19 cellular contexts compared by ENCODE assay signal in genomic region chr1:57797084-57797483, GRCh38.
DNase-seq lines count a peak whose midpoint lies in the region; ATAC-seq, FAIRE-seq and TF ChIP-seq lines count a peak whose summit lies in the region.
"Had no signal": no experiment of that assay in that cellular context is flagged by ENCODE, and none has a peak within 500 bp of the region (broad histone marks: within the 10 kb centered on the region; RNA-seq: fewer than 3 reads in every experiment).

No MANE protein-coding gene starts in this region.

- no peak for TF ChIP-seq EP300 in HepG2 (IDR thresholded peaks at IDR 0.05; ENCODE audit: low read depth in 2 of 2, low read length in 2 of 2)
- no peak for TF ChIP-seq EP300 in HepG2 (CRISPR knock-in tag; IDR thresholded peaks at IDR 0.05; ENCODE audit: borderline replicate concordance)

- no peak overlapping the region for H2BK12ac ChIP-seq in neuronal stem cell (ENCODE audit: low read length)

- FAIRE-seq in HepG2 (lab: Jason Lieb, UNC): no peak
- FAIRE-seq: A549, G401.6, GM12891, H54, HTR-8/SVneo had no signal

- H2AK5ac ChIP-seq in neuronal stem cell (ENCODE audit: low read depth, low read length): no peak overlapping the region

- H3K4me1 ChIP-seq in mammary epithelial cell (ENCODE audit: insufficient read depth, low read length) (peaks cover 6% of the 10 kb centered on the region), breast epithelium (no peaks in the 10 kb centered on the region), neuronal stem cell (ENCODE audit: control insufficient read depth in 2 of 2, insufficient read depth in 1 of 2, low read depth in 1 of 2, low read length in 2 of 2) (peaks cover 0 to 3% of the 10 kb centered on the region in 2 donors), HepG2 (ENCODE audit: insufficient read depth, low read length) (no peaks in the 10 kb centered on the region)
- H3K4me1 ChIP-seq: A549, Caco-2 had no signal

- no peak for DNase-seq in mammary epithelial cell
- DNase-seq in breast epithelium (ENCODE audit: low spot score in 2 of 2): no peak
- peak; percentile 56 for DNase-seq in NCI-H82 treated with DMSO at 0.1 percent for 48 hours (lab: John Stamatoyannopoulos, UW; ENCODE audit: unreplicated experiment)
- DNase-seq in WERI-Rb-1: no peak
- no peak for DNase-seq in neuronal stem cell (ENCODE audit: low spot score)
- DNase-seq in type B pancreatic cell (ENCODE audit: extremely low spot score, unreplicated experiment): no peak
- no peak for DNase-seq in kidney tubule cell (ENCODE audit: low spot score)
- no peak for DNase-seq in HepG2 (ENCODE audit: low spot score)
- DNase-seq: AML-193; Caco-2; CD4-positive, alpha-beta T cell had no signal

- H2AFZ ChIP-seq in mammary epithelial cell (ENCODE audit: low read depth, low read length) (peak overlapping the region; percentile 68), neuronal stem cell (ENCODE audit: low read length) (peak overlapping the region; percentile 61), HepG2 (ENCODE audit: low read length) (no peak overlapping the region)
- H2AFZ ChIP-seq: GM23248 had no signal

- no peaks in the 10 kb centered on the region for H3K9me3 ChIP-seq in mammary epithelial cell (replicated peaks; ENCODE audit: insufficient read depth, low read length)
- H3K9me3 ChIP-seq in breast epithelium: no peaks in the 10 kb centered on the region
- no peaks in the 10 kb centered on the region for H3K9me3 ChIP-seq in WERI-Rb-1 (ENCODE audit: severe bottlenecking)
- no peaks in the 10 kb centered on the region for H3K9me3 ChIP-seq in neuronal stem cell (replicated peaks in 1 of 2; ENCODE audit: control insufficient read depth in 2 of 2, insufficient read depth in 1 of 2, low read depth in 1 of 2, low read length in 2 of 2)
- H3K9me3 ChIP-seq in HepG2 (ENCODE audit: low read length): no peaks in the 10 kb centered on the region
- H3K9me3 ChIP-seq: A549, Caco-2 had no signal

- no peak overlapping the region for H3K23ac ChIP-seq in neuronal stem cell (ENCODE audit: low read depth, low read length, poor library complexity)

- no peak overlapping the region for H3K4ac ChIP-seq in neuronal stem cell (ENCODE audit: low read length)

- no peaks in the 10 kb centered on the region for H3K79me1 ChIP-seq in neuronal stem cell (ENCODE audit: low read depth, low read length)

- no peak overlapping the region for H3K14ac ChIP-seq in neuronal stem cell (ENCODE audit: low read length)

- no peaks in the 10 kb centered on the region for H3K27me3 Mint-ChIP-seq in type B pancreatic cell
- H3K27me3 Mint-ChIP-seq: CD4-positive, alpha-beta T cell had no signal

- H2BK5ac ChIP-seq in neuronal stem cell (ENCODE audit: low read length): no peak overlapping the region

- H3K36me3 ChIP-seq in mammary epithelial cell (ENCODE audit: insufficient read depth, low read length) (no peaks in the 10 kb centered on the region), breast epithelium (no peaks in the 10 kb centered on the region), WERI-Rb-1 (no peaks in the 10 kb centered on the region), neuronal stem cell (replicated peaks in 1 of 2; ENCODE audit: control insufficient read depth in 2 of 2, insufficient read depth in 2 of 2, low read length in 2 of 2) (no peaks in the 10 kb centered on the region), HepG2 (replicated peaks in 1 of 2; ENCODE audit: control insufficient read depth in 1 of 2, insufficient read depth in 2 of 2, low read length in 2 of 2) (no peaks in the 10 kb centered on the region)

- no peak overlapping the region for H4K8ac ChIP-seq in neuronal stem cell (ENCODE audit: low read depth, low read length)

- in situ Hi-C loops in mammary epithelial cell (cut with MboI; ENCODE audit: low sequenced_read_pairs in 2 of 2): no loop called here
- in situ Hi-C loops in HepG2 (cut with HindIII; ENCODE audit: extremely low pct_ligation_motif_present, low pct_unique_long_range_greater_than_20kb): no loop called here

- H3K4me3 Mint-ChIP-seq in type B pancreatic cell: no peak overlapping the region
- H3K4me3 Mint-ChIP-seq: CD4-positive, alpha-beta T cell had no signal

- no peak overlapping the region for H4K91ac ChIP-seq in neuronal stem cell (ENCODE audit: low read depth, low read length, poor library complexity)

- intact Hi-C loops in mammary epithelial cell (cut with micrococcal nuclease) (no loop called here), breast epithelium (cut with DNase I; ENCODE audit: low total_unique reads) (no loop called here), HepG2 (cut with micrococcal nuclease; ENCODE audit: unreplicated experiment) (no loop called here)

- H3K27ac ChIP-seq in mammary epithelial cell (ENCODE audit: insufficient read depth, low read depth, low read length): no peak overlapping the region
- H3K27ac ChIP-seq in breast epithelium: no peak overlapping the region
- H3K27ac ChIP-seq in WERI-Rb-1: peak overlapping the region; percentile 22; the same call in 1 of the 2 replicates
- no peak overlapping the region for H3K27ac ChIP-seq in neuronal stem cell (replicated peaks; ENCODE audit: low read length)
- H3K27ac ChIP-seq in HepG2 (ENCODE audit: extremely low read length, insufficient read depth, low read length): no peak overlapping the region
- H3K27ac ChIP-seq: 22Rv1, A549, C4-2B, GM23248 had no signal

- no TSS peak for BruUV-seq in mammary epithelial cell (replicated peaks; lab: Mats Ljungman, UMichigan)
- no TSS peak for BruUV-seq in HepG2 (replicated peaks; lab: Mats Ljungman, UMichigan)

- no peaks in the 10 kb centered on the region for H3K36me3 Mint-ChIP-seq in type B pancreatic cell

- H3K9me3 Mint-ChIP-seq in type B pancreatic cell: no peaks in the 10 kb centered on the region
- H3K9me3 Mint-ChIP-seq: CD4-positive, alpha-beta T cell had no signal

- H4K20me1 ChIP-seq in mammary epithelial cell (ENCODE audit: insufficient read depth, low read length) (no peaks in the 10 kb centered on the region), HepG2 (ENCODE audit: insufficient read depth, low read length) (no peaks in the 10 kb centered on the region)

- TF ChIP-seq CTCF in mammary epithelial cell (conservative IDR thresholded peaks at IDR 0.05 in 1 of 2, IDR thresholded peaks at IDR 0.05 in 1 of 2; ENCODE audit: extremely low read depth in 1 of 2, insufficient read depth in 1 of 2, low read depth in 1 of 2, low read length in 2 of 2) (no peak), breast epithelium (IDR thresholded peaks at IDR 0.05) (no peak), WERI-Rb-1 (IDR thresholded peaks at IDR 0.05; ENCODE audit: low read depth, low read length) (no peak), type B pancreatic cell (conservative IDR thresholded peaks at IDR 0.05) (no peak), HepG2 (CRISPR knock-in tag; IDR thresholded peaks at IDR 0.05) (no peak)

- H3K27me3 ChIP-seq in mammary epithelial cell (ENCODE audit: insufficient read depth, low read length) (no peaks in the 10 kb centered on the region), breast epithelium (no peaks in the 10 kb centered on the region), WERI-Rb-1 (ENCODE audit: insufficient read depth, low read depth, severe bottlenecking) (no peaks in the 10 kb centered on the region), neuronal stem cell (ENCODE audit: control insufficient read depth in 3 of 3, insufficient read depth in 3 of 3, low read depth in 1 of 3, low read length in 3 of 3) (no peaks in the 10 kb centered on the region), HepG2 (ENCODE audit: control insufficient read depth in 1 of 2, insufficient read depth in 2 of 2, low read length in 2 of 2) (no peaks in the 10 kb centered on the region)

- 75% methylated on average over 3 of the region's 3 CpGs for WGBS in mammary epithelial cell (ENCODE audit: low coverage, missing lambda C conversion rate)
- no CpG with 5 or more reads among the region's 3 CpGs for whole genome bisulfite sequencing in neuronal stem cell (ENCODE audit: extremely low coverage in 2 of 2, insufficient read length in 2 of 2, insufficient replicate concordance in 1 of 2), 2 donors
- 4% methylated on average over 3 of the region's 3 CpGs for WGBS in HepG2 (ENCODE audit: low lambda C conversion rate)

- peak overlapping the region; percentile 10 for H3K4me2 ChIP-seq in mammary epithelial cell (ENCODE audit: insufficient read depth, low read depth, low read length)
- no peak overlapping the region for H3K4me2 ChIP-seq in neuronal stem cell (ENCODE audit: insufficient read depth, low read length, poor library complexity, severe bottlenecking)
- no peak overlapping the region for H3K4me2 ChIP-seq in HepG2 (ENCODE audit: low read depth, low read length)
- H3K4me2 ChIP-seq: A549 had no signal

- no peak for TF ChIP-seq RAD21 in HepG2 (CRISPR knock-in tag; IDR thresholded peaks at IDR 0.05)

- no peak for ATAC-seq in HepG2
- ATAC-seq: A549 had no signal

- no peaks in the 10 kb centered on the region for H3K79me2 ChIP-seq in mammary epithelial cell (ENCODE audit: insufficient read depth, low read length)
- H3K79me2 ChIP-seq in HepG2 (ENCODE audit: insufficient read depth, low read length): no peaks in the 10 kb centered on the region

- no peak overlapping the region for H3K27ac Mint-ChIP-seq in type B pancreatic cell
- H3K27ac Mint-ChIP-seq: CD4-positive, alpha-beta T cell had no signal

- H3K4me3 ChIP-seq in mammary epithelial cell (replicated peaks in 1 of 3; ENCODE audit: insufficient read depth in 1 of 3, low read depth in 2 of 3, low read length in 3 of 3): no peak overlapping the region
- no peak overlapping the region for H3K4me3 ChIP-seq in breast epithelium
- no peak overlapping the region for H3K4me3 ChIP-seq in WERI-Rb-1 (ENCODE audit: low read depth, low read length)
- no peak overlapping the region for H3K4me3 ChIP-seq in neuronal stem cell (ENCODE audit: low read length in 2 of 2)
- H3K4me3 ChIP-seq in HepG2 (replicated peaks in 1 of 3; ENCODE audit: insufficient read depth in 1 of 3, low read depth in 2 of 3, low read length in 3 of 3): no peak overlapping the region
- H3K4me3 ChIP-seq: A549, GM23248 had no signal

- H3K4me1 Mint-ChIP-seq in type B pancreatic cell (ENCODE audit: unreplicated experiment): no peaks in the 10 kb centered on the region

- CTCF ChIA-PET in mammary epithelial cell (lab: Charles Lee; ENCODE audit: low non-redundant PET) (no interaction called here), HepG2 (lab: Yijun Ruan, JAX; ENCODE audit: low intra/inter-chr PET ratio, low total read pairs) (no interaction called here)

- dilution Hi-C loops in mammary epithelial cell (cut with HindIII; ENCODE audit: low sequenced_read_pairs): no loop called here

- TF ChIP-seq POLR2A in breast epithelium (IDR thresholded peaks at IDR 0.05) (no peak), HepG2 (IDR thresholded peaks at IDR 0.05; ENCODE audit: insufficient read depth in 1 of 2, low read depth in 2 of 2, low read length in 2 of 2) (no peak)

- no peak overlapping the region for H3K18ac ChIP-seq in neuronal stem cell (ENCODE audit: low read length)

- H3K9ac ChIP-seq in mammary epithelial cell (ENCODE audit: insufficient read depth, low read length): no peak overlapping the region
- no peak overlapping the region for H3K9ac ChIP-seq in neuronal stem cell (ENCODE audit: low read depth, low read length, poor library complexity)
- no peak overlapping the region for H3K9ac ChIP-seq in HepG2 (ENCODE audit: insufficient read depth, low read depth, low read length)
- H3K9ac ChIP-seq: GM23248 had no signal

- no peak overlapping the region for H2BK120ac ChIP-seq in neuronal stem cell (ENCODE audit: low read depth, low read length)

- H2BK15ac ChIP-seq in neuronal stem cell (ENCODE audit: low read length): no peak overlapping the region

- POLR2A ChIA-PET in HepG2 (lab: Yijun Ruan, JAX): no interaction called here
